Comparison of ENCODE assay signal across 23 cellular contexts in the genomic region with DNA sequence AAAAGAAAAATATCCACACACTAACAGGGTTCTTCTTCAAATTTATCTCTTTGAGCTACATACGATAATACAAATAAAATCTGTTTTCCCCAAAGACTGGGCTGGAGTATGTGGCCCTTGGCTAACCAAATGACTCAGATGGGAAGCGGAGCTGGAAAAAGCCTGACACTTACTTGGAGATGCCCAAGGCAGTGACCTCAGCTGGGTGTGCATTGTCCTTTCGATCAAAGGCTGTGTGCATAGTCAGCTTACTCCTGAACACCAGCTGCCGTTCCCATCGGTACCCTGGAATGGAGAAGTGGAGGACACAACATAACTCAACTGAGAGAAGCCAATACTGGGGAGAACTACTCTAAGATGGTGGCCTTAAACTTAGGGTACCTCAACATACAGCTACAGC.
DNase-seq lines count a peak whose midpoint lies in the region; ATAC-seq, FAIRE-seq and TF ChIP-seq lines count a peak whose summit lies in the region.
"Had no signal": no experiment of that assay in that cellular context is flagged by ENCODE, and none has a peak within 500 bp of the region (broad histone marks: within the 10 kb centered on the region; RNA-seq: fewer than 3 reads in every experiment).

No MANE protein-coding gene starts in this region.

- no peaks in the 10 kb centered on the region for H3K36me3 Mint-ChIP-seq in stimulated activated naive B cell treated with anti-CD40 and anti-IgM and Interleukin-4, amounts not matched to agents 10 μg/mL and 1 μg/mL and 100 μg/mL, for 72 hours
- H3K36me3 Mint-ChIP-seq: CD4-positive, CD25-positive, alpha-beta regulatory T cell; CD8-positive, alpha-beta memory T cell had no signal

- FAIRE-seq in GM12891 (lab: Jason Lieb, UNC), result no peak
- FAIRE-seq: D721Med had no signal

- H3K27ac ChIP-seq in GM23248 (no peak overlapping the region), mesenchymal stem cell (ENCODE audit: low read length, poor library complexity, severe bottlenecking) (no peak overlapping the region), stomach (no peak overlapping the region)
- H3K27ac ChIP-seq: BLaER1 treated with 17β-estradiol and CSF1 and Interleukin-3, amounts not matched to agents 10 nM and 100 nM; HL-60; KMS-11 had no signal

- H3K9me2 ChIP-seq in GM23248 (ENCODE audit: insufficient read depth), result no peaks in the 10 kb centered on the region

- H3K79me1 ChIP-seq in mesenchymal stem cell (replicated peaks; ENCODE audit: low read length, poor library complexity, severe bottlenecking), result peaks cover 19% of the 10 kb centered on the region

- H4K91ac ChIP-seq in mesenchymal stem cell (ENCODE audit: low read length), result no peak overlapping the region

- H3K9ac ChIP-seq in GM23248, result no peak overlapping the region
- H3K9ac ChIP-seq in mesenchymal stem cell (ENCODE audit: low read length), result peak overlapping the region; percentile 43
- H3K9ac ChIP-seq: BLaER1 treated with 17β-estradiol and CSF1 and Interleukin-3, amounts not matched to agents 10 nM and 100 nM; KMS-11 had no signal

- H2BK120ac ChIP-seq in mesenchymal stem cell (ENCODE audit: low read depth, low read length), result no peak overlapping the region

- no peak for ATAC-seq in stimulated activated naive B cell treated with anti-CD40 and anti-IgM and Interleukin-4, amounts not matched to agents 10 μg/mL and 1 μg/mL and 100 μg/mL, for 72 hours (replicated peaks)
- no peak for ATAC-seq in HG03108 (IDR thresholded peaks at IDR 0.05; ENCODE audit: unreplicated experiment)
- ATAC-seq: HCT116 had no signal

- no peaks in the 10 kb centered on the region for H3K79me2 ChIP-seq in GM23248 (ENCODE audit: insufficient read depth)

- no peaks in the 10 kb centered on the region for H3K9me3 ChIP-seq in GM23248 (ENCODE audit: low read depth)
- H3K9me3 ChIP-seq in mesenchymal stem cell (ENCODE audit: control insufficient read depth, low read length), result no peaks in the 10 kb centered on the region
- no peaks in the 10 kb centered on the region for H3K9me3 ChIP-seq in stomach
- H3K9me3 ChIP-seq: BLaER1 treated with 17β-estradiol and CSF1 and Interleukin-3, amounts not matched to agents 10 nM and 100 nM; Caco-2 had no signal

- TF ChIP-seq POLR2A in stomach (IDR thresholded peaks at IDR 0.05) (no peak), GM12891 (IDR thresholded peaks at IDR 0.05; ENCODE audit: low read depth, low read length) (no peak)

- H3K4me3 Mint-ChIP-seq in stimulated activated naive B cell treated with anti-CD40 and anti-IgM and Interleukin-4, amounts not matched to agents 10 μg/mL and 1 μg/mL and 100 μg/mL, for 72 hours, result no peak overlapping the region
- H3K4me3 Mint-ChIP-seq: B cell; CD4-positive, CD25-positive, alpha-beta regulatory T cell; CD8-positive, alpha-beta memory T cell had no signal

- H3K27me3 Mint-ChIP-seq in stimulated activated naive B cell treated with anti-CD40 and anti-IgM and Interleukin-4, amounts not matched to agents 10 μg/mL and 1 μg/mL and 100 μg/mL, for 72 hours, result no peaks in the 10 kb centered on the region
- H3K27me3 Mint-ChIP-seq: B cell; CD4-positive, CD25-positive, alpha-beta regulatory T cell; CD8-positive, alpha-beta memory T cell had no signal

- no peaks in the 10 kb centered on the region for H3K9me3 Mint-ChIP-seq in stimulated activated naive B cell treated with anti-CD40 and anti-IgM and Interleukin-4, amounts not matched to agents 10 μg/mL and 1 μg/mL and 100 μg/mL, for 72 hours

- intact Hi-C loops in stomach (cut with DNase I; ENCODE audit: low total_unique reads), result no loop called here

- no peak for TF ChIP-seq CTCF in fibroblast of mammary gland (conservative IDR thresholded peaks at IDR 0.05; ENCODE audit: control insufficient read depth, insufficient read depth, low read depth, low read length)
- TF ChIP-seq CTCF in stomach (IDR thresholded peaks at IDR 0.05), result no peak

- H2BK5ac ChIP-seq in mesenchymal stem cell (ENCODE audit: low read depth, low read length, poor library complexity, severe bottlenecking), result no peak overlapping the region

- H3K18ac ChIP-seq in mesenchymal stem cell (ENCODE audit: low read depth in 1 of 2, low read length in 2 of 2), result no peak overlapping the region

- DNase-seq in GM23248 (peak; percentile 58), fibroblast of mammary gland (ENCODE audit: low read depth) (peak; percentile 32), mesenchymal stem cell (no peak), stomach (no peak), GM12891 (ENCODE audit: insufficient read length, low spot score) (no peak), DMS53 treated with DMSO at 0.1 percent for 48 hours (lab: John Stamatoyannopoulos, UW; ENCODE audit: unreplicated experiment) (no peak)
- DNase-seq in stimulated activated naive B cell treated with anti-CD40 and anti-IgM and Interleukin-4, amounts not matched to agents 10 μg/mL and 1 μg/mL and 100 μg/mL, for 72 hours, result no peak
- DNase-seq: 8988T; Caco-2; CD4-positive, CD25-positive, alpha-beta regulatory T cell; CD8-positive, alpha-beta memory T cell; DMS153; DMS79 treated with DMSO at 0.1 percent for 48 hours; GF-D8; GOT3; H7 had no signal

- no peak for TF ChIP-seq EP300 in stomach (IDR thresholded peaks at IDR 0.05)

- peaks cover 20% of the 10 kb centered on the region for H3F3A ChIP-seq in GM23248 (ENCODE audit: insufficient read depth)

- H3K36me3 ChIP-seq in GM23248 (ENCODE audit: low read depth) (peaks cover 48% of the 10 kb centered on the region), mesenchymal stem cell (ENCODE audit: control insufficient read depth in 1 of 2, insufficient read depth in 2 of 2, low read depth in 1 of 2, low read length in 2 of 2) (peaks cover 36 to 65% of the 10 kb centered on the region in 2 experiments), stomach (peaks cover 22 to 100% (median 94%) of the 10 kb centered on the region in 4 donors)

- no peak overlapping the region for H2BK15ac ChIP-seq in mesenchymal stem cell (ENCODE audit: low read depth, poor library complexity, severe bottlenecking)

- no peak overlapping the region for H2AFZ ChIP-seq in GM23248
- H2AFZ ChIP-seq in mesenchymal stem cell (ENCODE audit: low read depth, low read length), result no peak overlapping the region

- WGBS in GM23248 (ENCODE audit: low coverage in 1 of 2, low lambda C conversion rate in 2 of 2, missing lambda C conversion rate in 2 of 2), 2 experiments, result 32 to 39% methylated on average over 5 of the region's 5 CpGs
- 99% methylated on average over 5 of the region's 5 CpGs for WGBS in mesenchymal stem cell
- WGBS in stomach, 5 donors, result 90 to 97% (median 95%) methylated on average over 5 of the region's 5 CpGs

- no peak overlapping the region for H3K4ac ChIP-seq in mesenchymal stem cell (ENCODE audit: low read depth in 1 of 2, low read length in 2 of 2)

- H3K4me3 ChIP-seq in GM23248, result no peak overlapping the region
- no peak overlapping the region for H3K4me3 ChIP-seq in fibroblast of mammary gland (ENCODE audit: control insufficient read depth, low read depth, low read length)
- H3K4me3 ChIP-seq in mesenchymal stem cell (ENCODE audit: insufficient read depth in 1 of 2, low read depth in 1 of 2, low read length in 2 of 2), result no peak overlapping the region
- no peak overlapping the region for H3K4me3 ChIP-seq in stomach
- H3K4me3 ChIP-seq: BLaER1 treated with 17β-estradiol and CSF1 and Interleukin-3, amounts not matched to agents 10 nM and 100 nM had no signal

- H3K4me1 ChIP-seq in GM23248 (ENCODE audit: insufficient read depth), result peaks cover 26% of the 10 kb centered on the region
- H3K4me1 ChIP-seq in mesenchymal stem cell (ENCODE audit: control insufficient read depth, insufficient read depth, low read depth, low read length), result peaks cover 9% of the 10 kb centered on the region
- H3K4me1 ChIP-seq in stomach, result peaks cover 0 to 26% (median 11%) of the 10 kb centered on the region in 4 donors

- H3K4me2 ChIP-seq in GM23248 (ENCODE audit: unreplicated experiment) (no peak overlapping the region), mesenchymal stem cell (ENCODE audit: low read length, poor library complexity, severe bottlenecking) (no peak overlapping the region)
- H3K4me2 ChIP-seq: BLaER1 treated with 17β-estradiol and CSF1 and Interleukin-3, amounts not matched to agents 10 nM and 100 nM; KMS-11 had no signal

- H3K14ac ChIP-seq in mesenchymal stem cell (ENCODE audit: low read length in 2 of 2), result no peak overlapping the region

- H4K8ac ChIP-seq in mesenchymal stem cell (ENCODE audit: low read length), result no peak overlapping the region

- no peak overlapping the region for H3K23ac ChIP-seq in mesenchymal stem cell (ENCODE audit: low read length in 2 of 2)

- H3K27me3 ChIP-seq in GM23248 (replicated peaks; ENCODE audit: insufficient read depth), result no peaks in the 10 kb centered on the region
- H3K27me3 ChIP-seq in mesenchymal stem cell (ENCODE audit: control insufficient read depth in 1 of 2, insufficient read depth in 1 of 2, low read length in 2 of 2), result no peaks in the 10 kb centered on the region
- no peaks in the 10 kb centered on the region for H3K27me3 ChIP-seq in stomach
- H3K27me3 ChIP-seq: BLaER1 treated with 17β-estradiol and CSF1 and Interleukin-3, amounts not matched to agents 10 nM and 100 nM had no signal

- no peak overlapping the region for H2BK12ac ChIP-seq in mesenchymal stem cell (ENCODE audit: low read length in 2 of 2)

- no peaks in the 10 kb centered on the region for H4K20me1 ChIP-seq in GM23248 (ENCODE audit: insufficient read depth)

- H3K4me1 Mint-ChIP-seq in stimulated activated naive B cell treated with anti-CD40 and anti-IgM and Interleukin-4, amounts not matched to agents 10 μg/mL and 1 μg/mL and 100 μg/mL, for 72 hours, result peaks cover 1 to 11% of the 10 kb centered on the region in 2 donors
- H3K4me1 Mint-ChIP-seq: B cell had no signal

- H2AK5ac ChIP-seq in mesenchymal stem cell (ENCODE audit: low read length, severe bottlenecking), result no peak overlapping the region

- in situ Hi-C loops in GM23248 (cut with MboI), result no loop called here

- peak overlapping the region; percentile 25 for H3K27ac Mint-ChIP-seq in stimulated activated naive B cell treated with anti-CD40 and anti-IgM and Interleukin-4, amounts not matched to agents 10 μg/mL and 1 μg/mL and 100 μg/mL, for 72 hours
- H3K27ac Mint-ChIP-seq: B cell; CD4-positive, CD25-positive, alpha-beta regulatory T cell; CD8-positive, alpha-beta memory T cell had no signal

TF ChIP-seq in GM12891, 5 proteins besides CTCF, POLR2A, EP300 and RAD21:
- TF ChIP-seq TAF1 (IDR thresholded peaks at IDR 0.05; ENCODE audit: low read depth, low read length) (no peak), POU2F2 (IDR thresholded peaks at IDR 0.05; ENCODE audit: low read depth, low read length) (no peak), POLR2AphosphoS5 (IDR thresholded peaks at IDR 0.05; ENCODE audit: low read depth, low read length) (no peak), PAX5 (IDR thresholded peaks at IDR 0.05; ENCODE audit: insufficient read depth, low read length, severe bottlenecking) (no peak), SPI1 (IDR thresholded peaks at IDR 0.05; ENCODE audit: low read depth, low read length) (no peak)
TF ChIP-seq in GM12891: peak in this region for 0.

Comparison
In these comparisons a context has a peak if more than half of its experiments do, and no peak if none do; other contexts are left out.
1. DNase-seq: peak in GM23248 (single experiment) and fibroblast of mammary gland (single experiment); none in mesenchymal stem cell (single experiment), stimulated activated naive B cell treated with anti-CD40 and anti-IgM and Interleukin-4, amounts not matched to agents 10 μg/mL and 1 μg/mL and 100 μg/mL, for 72 hours (single experiment), stomach (single experiment), GM12891 (single experiment) and DMS53 treated with DMSO at 0.1 percent for 48 hours (single experiment).